10 cellular contexts compared by ENCODE assay signal in genomic region chr11:27468209-27468608, GRCh38. TPM values are rescaled to one million over a fixed set of nuclear protein-coding genes. Genes with fewer than 3 reads are reported as not detected.
DNase-seq lines count a peak whose midpoint lies in the region; ATAC-seq and TF ChIP-seq lines count a peak whose summit lies in the region.
"Had no signal": no experiment of that assay in that cellular context is flagged by ENCODE, and none has a peak within 500 bp of the region (broad histone marks: within the 10 kb centered on the region; RNA-seq: fewer than 3 reads in every experiment).

No MANE protein-coding gene starts in this region.

- no peaks in the 10 kb centered on the region for H3K79me2 ChIP-seq in OCI-LY3 (ENCODE audit: low read length)

- intact Hi-C loops in esophagus squamous epithelium (cut with DNase I), result no loop called here
- intact Hi-C loops in activated CD8-positive, alpha-beta T cell treated with anti-CD3 and anti-CD28 coated beads for 36 hours (cut with micrococcal nuclease), result no loop called here

- no peak overlapping the region for H3K27ac Mint-ChIP-seq in activated CD8-positive, alpha-beta T cell treated with anti-CD3 and anti-CD28 coated beads for 36 hours
- H3K27ac Mint-ChIP-seq: activated CD4-positive, alpha-beta T cell treated with anti-CD3 and anti-CD28 coated beads, Interleukin-2, amount 10 ng/mL, durations not matched to agents 24 days and 14 days had no signal

- H3K9me3 ChIP-seq in OCI-LY3 (ENCODE audit: insufficient read depth, low read length) (no peaks in the 10 kb centered on the region), esophagus squamous epithelium (no peaks in the 10 kb centered on the region)

- H3K27me3 Mint-ChIP-seq in activated CD8-positive, alpha-beta T cell treated with anti-CD3 and anti-CD28 coated beads for 36 hours, result peaks cover 19% of the 10 kb centered on the region

- H3K4me1 ChIP-seq in OCI-LY3 (ENCODE audit: low read length) (peaks cover 38% of the 10 kb centered on the region), esophagus squamous epithelium (peaks cover 9 to 92% (median 32%) of the 10 kb centered on the region in 3 donors)

- POLR2A ChIA-PET in activated CD8-positive, alpha-beta T cell treated with anti-CD3 and anti-CD28 coated beads for 36 hours (lab: Charles Lee), result no interaction called here

- H3K36me3 ChIP-seq in OCI-LY3 (replicated peaks; ENCODE audit: low read depth, low read length) (no peaks in the 10 kb centered on the region), esophagus squamous epithelium (no peaks in the 10 kb centered on the region)

- H3K36me3 Mint-ChIP-seq in activated CD8-positive, alpha-beta T cell treated with anti-CD3 and anti-CD28 coated beads for 36 hours (ENCODE audit: low read depth), result no peaks in the 10 kb centered on the region

- no peak overlapping the region for H2AFZ ChIP-seq in OCI-LY3 (ENCODE audit: low read depth, low read length)

- H3K4me3 Mint-ChIP-seq in activated CD8-positive, alpha-beta T cell treated with anti-CD3 and anti-CD28 coated beads for 36 hours, result no peak overlapping the region
- H3K4me3 Mint-ChIP-seq: activated CD4-positive, alpha-beta T cell treated with anti-CD3 and anti-CD28 coated beads, Interleukin-2, amount 10 ng/mL, durations not matched to agents 24 days and 14 days had no signal

- no peak overlapping the region for H3K4me3 ChIP-seq in OCI-LY3 (ENCODE audit: low read length)
- peak overlapping the region in 1 of 4 donors; percentile 97 for H3K4me3 ChIP-seq in esophagus squamous epithelium

- H3K9me3 Mint-ChIP-seq in activated CD8-positive, alpha-beta T cell treated with anti-CD3 and anti-CD28 coated beads for 36 hours, result no peaks in the 10 kb centered on the region
- H3K9me3 Mint-ChIP-seq: activated CD4-positive, alpha-beta T cell treated with anti-CD3 and anti-CD28 coated beads, Interleukin-2, amount 10 ng/mL, durations not matched to agents 24 days and 14 days had no signal

- TF ChIP-seq POLR2A in esophagus squamous epithelium (IDR thresholded peaks at IDR 0.05), result peak in 1 of 4 donors; percentile 8

- DNase-seq in GF-D8 (lab: John Stamatoyannopoulos, UW), result peak; percentile 58
- no peak for DNase-seq in esophagus squamous epithelium (lab: John Stamatoyannopoulos, UW)
- DNase-seq in omental fat pad (ENCODE audit: low spot score), result no peak
- DNase-seq in GOT3 (lab: John Stamatoyannopoulos, UW), result no peak
- DNase-seq in T1000 (lab: John Stamatoyannopoulos, UW), result no peak
- DNase-seq in superior temporal gyrus (ENCODE audit: extremely low spot score), result no peak
- DNase-seq in activated CD8-positive, alpha-beta T cell treated with anti-CD3 and anti-CD28 coated beads for 36 hours, result no peak
- DNase-seq: activated CD4-positive, alpha-beta T cell treated with anti-CD3 and anti-CD28 coated beads, Interleukin-2, amount 10 ng/mL, durations not matched to agents 24 days and 14 days; NCI-H2029 had no signal

- H3K27me3 ChIP-seq in OCI-LY3 (ENCODE audit: low read depth, low read length) (peaks cover 48% of the 10 kb centered on the region), esophagus squamous epithelium (peaks cover 0 to 3% (median 0%) of the 10 kb centered on the region in 4 donors)

- H3K27ac ChIP-seq in OCI-LY3 (ENCODE audit: low read length) (no peak overlapping the region), esophagus squamous epithelium (peak overlapping the region; percentile 45 to 93 (median 77))

- peaks cover 12% of the 10 kb centered on the region for H3K4me1 Mint-ChIP-seq in activated CD8-positive, alpha-beta T cell treated with anti-CD3 and anti-CD28 coated beads for 36 hours (ENCODE audit: low read depth)

- no peak overlapping the region for H3K9ac ChIP-seq in OCI-LY3 (ENCODE audit: low read length)

- CTCF ChIA-PET in activated CD8-positive, alpha-beta T cell treated with anti-CD3 and anti-CD28 coated beads for 36 hours (lab: Charles Lee), result interaction anchor here (1.3 kb wide), 2 partner anchors 17 to 284 kb away, joined by 4 read pairs; no protein-coding TSS in a partner anchor

- TF ChIP-seq CTCF in OCI-LY3 (IDR thresholded peaks at IDR 0.05; ENCODE audit: low read depth, low read length) (no peak), esophagus squamous epithelium (IDR thresholded peaks at IDR 0.05) (no peak), omental fat pad (IDR thresholded peaks at IDR 0.05) (no peak)
- no peak for TF ChIP-seq CTCF in activated CD8-positive, alpha-beta T cell treated with anti-CD3 and anti-CD28 coated beads for 36 hours (IDR thresholded peaks at IDR 0.05)

- peak overlapping the region; percentile 94; the same call in 1 of the 2 replicates for H3K4me2 ChIP-seq in OCI-LY3 (ENCODE audit: low read length)

- ATAC-seq in omental fat pad (ENCODE audit: low FRiP score), result peak; percentile 53
- ATAC-seq in activated CD8-positive, alpha-beta T cell treated with anti-CD3 and anti-CD28 coated beads for 36 hours, result no peak

- peaks cover 16% of the 10 kb centered on the region; the same call in 1 of the 2 replicates for H4K20me1 ChIP-seq in OCI-LY3 (ENCODE audit: insufficient read depth, low read length)

RNA-seq across cellular contexts. Expression of gene LGR4, which starts 4.4 kb away (rescaled TPM):
- total RNA-seq in esophagus squamous epithelium (10 to 100 TPM; 22.3 to 45.6 (median 35.1) TPM), omental fat pad (10 to 100 TPM; 18.1 to 31.5 (median 26.1) TPM)
- total RNA-seq in activated CD8-positive, alpha-beta T cell treated with anti-CD3 and anti-CD28 coated beads for 36 hours, result under 1 TPM in 1 of 2 experiments, not detected in 1; 0.09 TPM
- total RNA-seq: activated CD4-positive, alpha-beta T cell treated with anti-CD3 and anti-CD28 coated beads, Interleukin-2, amount 10 ng/mL, durations not matched to agents 24 days and 14 days had no signal

RNA-seq across cellular contexts. Expression of gene LIN7C, which starts 38.4 kb away (rescaled TPM):
- total RNA-seq in esophagus squamous epithelium (10 to 100 TPM; 30.4 to 50.3 (median 47.3) TPM), omental fat pad (10 to 100 TPM; 26.5 to 37.7 (median 30.3) TPM)
- 10 to 100 TPM; 26.9 to 28.9 TPM for total RNA-seq in activated CD8-positive, alpha-beta T cell treated with anti-CD3 and anti-CD28 coated beads for 36 hours

Comparison
In these comparisons a context has a peak if more than half of its experiments do, and no peak if none do; other contexts are left out.
1. RNA of gene LGR4, which starts 4.4 kb away (total RNA-seq): 22.3 to 45.6 TPM in esophagus squamous epithelium and 18.1 to 31.5 TPM in omental fat pad; 0.09 TPM in activated CD8-positive, alpha-beta T cell treated with anti-CD3 and anti-CD28 coated beads for 36 hours; every median in the first group is over 10 times any median in the second.